In genomic region chr3:9067352-9067975, GRCh38 we compare ENCODE assay signal across 8 cellular contexts.
DNase-seq lines count a peak whose midpoint lies in the region; TF ChIP-seq lines count a peak whose summit lies in the region.

No MANE protein-coding gene starts in this region.

- no peak overlapping the region for H3K4me3 ChIP-seq in GM12865 (ENCODE audit: low read depth, low read length)
- H3K4me3 ChIP-seq in OCI-LY7 (ENCODE audit: low read depth, low read length, poor library complexity, severe bottlenecking) = no peak overlapping the region
- no peak overlapping the region for H3K4me3 ChIP-seq in stomach
- no peak overlapping the region for H3K4me3 ChIP-seq in effector memory CD4-positive, alpha-beta T cell (ENCODE audit: insufficient read depth, low read depth, low read length, poor library complexity, severe bottlenecking)

- H4K20me1 ChIP-seq in OCI-LY7 (ENCODE audit: insufficient read depth, low read length) = no peaks in the 10 kb centered on the region

- BruUV-seq in OCI-LY7 (replicated peaks; lab: Mats Ljungman, UMichigan) = no TSS peak

- CTCF ChIA-PET in OCI-LY7 (lab: Charles Lee; ENCODE audit: unreplicated experiment) = no interaction called here

- H3K4me1 ChIP-seq in OCI-LY7 (ENCODE audit: insufficient read depth, low read length, poor library complexity, severe bottlenecking) (no peaks in the 10 kb centered on the region), stomach (peaks cover 0 to 4% (median 2%) of the 10 kb centered on the region in 4 donors)
- H3K4me1 ChIP-seq in effector memory CD4-positive, alpha-beta T cell (ENCODE audit: control insufficient read depth, insufficient read depth, low read length, poor library complexity, severe bottlenecking) = no peaks in the 10 kb centered on the region

- no peaks in the 10 kb centered on the region for H3K9me3 ChIP-seq in OCI-LY7 (ENCODE audit: low read length)
- peaks cover 0 to 3% (median 0%) of the 10 kb centered on the region in 4 donors for H3K9me3 ChIP-seq in stomach
- peaks cover 4% of the 10 kb centered on the region for H3K9me3 ChIP-seq in effector memory CD4-positive, alpha-beta T cell (ENCODE audit: control insufficient read depth, low read length)

- no peak for TF ChIP-seq EP300 in stomach (IDR thresholded peaks at IDR 0.05)

- no peak overlapping the region for H2AFZ ChIP-seq in OCI-LY7 (ENCODE audit: low read length)

- POLR2A ChIA-PET in OCI-LY7 (lab: Charles Lee) = no interaction called here

- H3K36me3 ChIP-seq in OCI-LY7 (ENCODE audit: insufficient read depth, low read length) (no peaks in the 10 kb centered on the region), stomach (no peaks in the 10 kb centered on the region)
- no peaks in the 10 kb centered on the region for H3K36me3 ChIP-seq in effector memory CD4-positive, alpha-beta T cell (ENCODE audit: control insufficient read depth, insufficient read depth, low read length)

- TF ChIP-seq CTCF in GM12865 (IDR thresholded peaks at IDR 0.05; ENCODE audit: insufficient read depth, low read depth, low read length, missing control alignments) = peak; percentile 91
- TF ChIP-seq CTCF in OCI-LY7 (conservative IDR thresholded peaks at IDR 0.05; ENCODE audit: low read length) = peak; percentile 91
- peak in 5 of 7 experiments; percentile 81 to 97 (median 91) for TF ChIP-seq CTCF in stomach (IDR thresholded peaks at IDR 0.05)

- no peak overlapping the region for H3K27ac ChIP-seq in OCI-LY7 (ENCODE audit: low read depth, low read length, poor library complexity, severe bottlenecking)
- no peak overlapping the region for H3K27ac ChIP-seq in stomach
- H3K27ac ChIP-seq in effector memory CD4-positive, alpha-beta T cell (ENCODE audit: insufficient read depth, low read length, poor library complexity, severe bottlenecking) = no peak overlapping the region

- 32 to 37% (median 34%) methylated on average over 13 of the region's 13 CpGs for WGBS in stomach, 5 donors

- DNase-seq in AG08395 (ENCODE audit: low spot score) = peak; percentile 75
- DNase-seq in GM12865 (ENCODE audit: low read depth) = peak; percentile 71
- DNase-seq in HS-27A (ENCODE audit: low read depth) = peak; percentile 38
- DNase-seq in OCI-LY7 (ENCODE audit: low spot score) = peak; percentile 52
- peak; percentile 79 for DNase-seq in cerebellum (ENCODE audit: low spot score)
- peak; percentile 71 for DNase-seq in left kidney (ENCODE audit: low read depth, low spot score)
- peak; percentile 59 for DNase-seq in stomach
- DNase-seq in effector memory CD4-positive, alpha-beta T cell = no peak

- intact Hi-C loops in OCI-LY7 (cut with micrococcal nuclease; ENCODE audit: unreplicated experiment) = loop anchor here (2.0 kb wide), 2 partner anchors 97 to 235 kb away; no protein-coding TSS in a partner anchor
- intact Hi-C loops in stomach (cut with DNase I; ENCODE audit: low total_unique reads) = loop anchor here (5.0 kb wide), 1 partner anchor 95 kb away; no protein-coding TSS in a partner anchor

- TF ChIP-seq POLR2A in stomach (IDR thresholded peaks at IDR 0.05) = no peak

- H3K27me3 ChIP-seq in stomach = no peaks in the 10 kb centered on the region
- H3K27me3 ChIP-seq in effector memory CD4-positive, alpha-beta T cell (replicated peaks; ENCODE audit: control insufficient read depth, insufficient read depth, low read length, poor library complexity, severe bottlenecking) = no peaks in the 10 kb centered on the region

- no peaks in the 10 kb centered on the region for H3K9me2 ChIP-seq in OCI-LY7 (ENCODE audit: insufficient read depth, low read length)

- H3K79me2 ChIP-seq in OCI-LY7 (ENCODE audit: insufficient read depth, low read depth, low read length) = no peaks in the 10 kb centered on the region

- no peak overlapping the region for H3K4me2 ChIP-seq in OCI-LY7 (ENCODE audit: low read length)

Comparison
In these comparisons a context has a peak if more than half of its experiments do, and no peak if none do; other contexts are left out.
1. DNase-seq: peak in AG08395 (single experiment), GM12865 (single experiment), HS-27A (single experiment), OCI-LY7 (single experiment), cerebellum (single experiment), left kidney (single experiment) and stomach (single experiment); none in effector memory CD4-positive, alpha-beta T cell (0 of 3).
2. Peak in every context shown above with its lines, with median percentiles within 50 percentile points of each other: CTCF ChIP-seq.